In the genomic region with DNA sequence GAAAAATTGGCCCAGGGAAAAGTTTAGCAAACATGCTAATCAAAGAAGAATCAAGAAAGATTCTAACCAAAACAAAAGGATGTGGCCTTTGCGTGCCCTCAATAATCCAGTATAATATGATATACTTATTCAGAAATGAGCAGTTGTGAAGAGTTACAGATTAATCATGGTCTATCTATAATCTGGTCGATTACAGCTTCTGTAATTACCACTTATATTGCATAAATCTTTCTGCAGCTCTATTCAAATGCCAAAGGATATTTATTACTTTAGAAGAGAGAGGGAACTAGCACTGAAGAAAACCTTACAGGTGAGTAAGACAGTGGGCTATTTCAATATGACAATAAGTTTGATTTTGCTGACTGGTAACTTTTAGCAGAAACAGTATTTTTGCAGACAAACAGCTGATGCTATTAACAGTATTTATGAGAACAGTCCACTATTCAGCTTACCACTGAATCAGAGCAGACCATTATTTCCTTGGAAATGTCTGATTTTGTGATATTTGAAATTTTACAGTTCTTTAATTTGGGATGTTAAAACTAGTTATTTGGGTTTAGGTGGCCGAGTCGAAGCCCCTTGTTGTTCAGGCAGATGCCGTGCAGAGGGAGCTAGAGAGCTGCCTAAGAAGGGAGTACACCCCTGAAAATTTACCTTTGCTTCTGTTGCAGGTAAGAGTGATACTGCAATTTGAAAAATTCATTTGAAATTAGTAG, we compare ENCODE assay signal across 8 cellular contexts.
DNase-seq lines count a peak whose midpoint lies in the region; ATAC-seq and TF ChIP-seq lines count a peak whose summit lies in the region.

No MANE protein-coding gene starts in this region.

- peaks cover 0 to 18% (median 0%) of the 10 kb centered on the region in 45 donors for H3K27me3 ChIP-seq in dorsolateral prefrontal cortex

- in situ Hi-C loops in GM13976 (cut with MboI; ENCODE audit: low sequenced_read_pairs, unreplicated experiment), result loop anchor here (10.0 kb wide), 1 partner anchor 197 kb away; the partner anchor contains the start of gene CD164

- no peak overlapping the region for H3K4me3 Mint-ChIP-seq in mesothelial cell of epicardium

- DNase-seq in A172 (ENCODE audit: low spot score) (peak; percentile 34), GM13976 (ENCODE audit: low spot score) (peak; percentile 37), NCI-H2171 treated with DMSO at 0.1 percent for 48 hours (lab: John Stamatoyannopoulos, UW) (peak; percentile 50), dorsolateral prefrontal cortex (peak in 9 of 10 donors; percentile 34 to 63 (median 55)), mesothelial cell of epicardium (ENCODE audit: low spot score in 2 of 2, unreplicated experiment in 2 of 2) (peak in 1 of 2 experiments; percentile 68)
- peak; percentile 64 for DNase-seq in activated CD4-positive, alpha-beta T cell treated with anti-CD3 and anti-CD28 coated beads, Interleukin-2, amount 50 U/mL, for 1 hour
- peak; percentile 13 to 35 for DNase-seq in stimulated activated CD8-positive, alpha-beta memory T cell treated with anti-CD3 and anti-CD28 coated beads, Interleukin-4, amount 100 ng/mL, for 1 hour (ENCODE audit: low read depth in 2 of 2, low spot score in 1 of 2)

- intact Hi-C loops in dorsolateral prefrontal cortex (cut with DNase I), result loop anchor here (1.0 to 10.0 kb wide), 6 partner anchors 90 to 196 kb away; partner anchors contain the start of genes CEP57L1 (in 2 of the 2), CD164 (in 1 of the 2) and SESN1 (in 1 of the 2)

- H3K36me3 Mint-ChIP-seq in mesothelial cell of epicardium, result peaks cover 3% of the 10 kb centered on the region

- no peak overlapping the region for H3K27ac Mint-ChIP-seq in mesothelial cell of epicardium

- peaks cover 15% of the 10 kb centered on the region for H3K9me3 Mint-ChIP-seq in mesothelial cell of epicardium

- no peak for ATAC-seq in HG02763 (IDR thresholded peaks at IDR 0.05; ENCODE audit: unreplicated experiment)

- peak overlapping the region in 9 of 59 donors; percentile 5 to 46 (median 33) for H3K27ac ChIP-seq in dorsolateral prefrontal cortex

- peaks cover 43% of the 10 kb centered on the region for H3K27me3 Mint-ChIP-seq in mesothelial cell of epicardium (ENCODE audit: low read depth)

- no peaks in the 10 kb centered on the region for H3K4me1 Mint-ChIP-seq in mesothelial cell of epicardium

- H3K4me3 ChIP-seq in dorsolateral prefrontal cortex, result peak overlapping the region in 25 of 59 donors; percentile 2 to 42 (median 15)

- TF ChIP-seq CTCF in GM13976 (IDR thresholded peaks at IDR 0.05; ENCODE audit: borderline replicate concordance, control extremely low read depth, extremely low read depth, insufficient read depth, missing control alignments) (peak; percentile 65), dorsolateral prefrontal cortex (IDR thresholded peaks at IDR 0.05 in 54 of 56, conservative IDR thresholded peaks at IDR 0.05 in 2 of 56; ENCODE audit: low read depth in 1 of 56, partially characterized antibody in 56 of 56) (peak; percentile 69 to 98 (median 94)), mesothelial cell of epicardium (IDR thresholded peaks at IDR 0.05; ENCODE audit: unreplicated experiment) (peak; percentile 55)
